ENCODE assay signal across 8 cellular contexts in the genomic region with DNA sequence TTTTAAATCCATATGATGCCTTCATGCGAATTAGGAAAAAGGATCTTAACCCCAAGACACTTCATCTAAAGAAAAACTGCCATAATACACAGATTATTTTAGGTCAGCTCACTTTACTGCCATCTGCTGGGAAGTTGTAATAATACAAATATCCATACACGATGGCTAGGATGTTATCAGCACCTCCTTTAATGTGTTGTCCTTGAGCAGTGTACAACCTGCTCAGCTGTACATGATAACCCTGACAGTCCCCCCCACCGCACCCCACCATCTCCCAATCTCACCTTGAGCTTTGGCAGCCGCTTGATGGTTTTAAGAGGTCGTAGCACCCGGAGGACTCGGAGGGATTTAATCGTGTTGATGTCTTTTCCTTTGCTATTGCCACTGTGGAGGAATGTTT.
DNase-seq lines count a peak whose midpoint lies in the region; ATAC-seq, FAIRE-seq and TF ChIP-seq lines count a peak whose summit lies in the region.

No MANE protein-coding gene starts in this region.

- no peaks in the 10 kb centered on the region for H3K9me3 ChIP-seq in esophagus squamous epithelium
- no peaks in the 10 kb centered on the region for H3K9me3 ChIP-seq in neutrophil

- no peak for DNase-seq in D721Med (ENCODE audit: insufficient read length, low spot score)
- peak; percentile 58 for DNase-seq in HFFc6
- peak; percentile 70 for DNase-seq in SK-MEL-5 (ENCODE audit: low read depth, low spot score)
- DNase-seq in esophagus squamous epithelium (lab: John Stamatoyannopoulos, UW) = no peak
- DNase-seq in stimulated activated CD4-positive, alpha-beta T cell treated with anti-CD3 and anti-CD28 coated beads, Interleukin-4, amount 100 ng/mL, for 24 hours = no peak
- no peak for DNase-seq in activated naive CD8-positive, alpha-beta T cell treated with anti-CD3 and anti-CD28 coated beads for 36 hours
- DNase-seq in activated CD8-positive, alpha-beta memory T cell treated with anti-CD3 and anti-CD28 coated beads, Interleukin-2, amount 10 ng/mL, durations not matched to agents 7 days and 5 days = no peak

- H3K27ac Mint-ChIP-seq in HFFc6 = no peak overlapping the region
- H3K27ac Mint-ChIP-seq in activated naive CD8-positive, alpha-beta T cell treated with anti-CD3 and anti-CD28 coated beads for 36 hours = no peak overlapping the region
- no peak overlapping the region for H3K27ac Mint-ChIP-seq in activated CD8-positive, alpha-beta memory T cell treated with anti-CD3 and anti-CD28 coated beads, Interleukin-2, amount 10 ng/mL, durations not matched to agents 7 days and 5 days

- H3K27me3 ChIP-seq in esophagus squamous epithelium = peaks cover 0 to 3% (median 0%) of the 10 kb centered on the region in 4 donors
- H3K27me3 ChIP-seq in neutrophil = peaks cover 10% of the 10 kb centered on the region

- peaks cover 9% of the 10 kb centered on the region for H3K27me3 Mint-ChIP-seq in HFFc6 (ENCODE audit: insufficient read depth)
- H3K27me3 Mint-ChIP-seq in activated naive CD8-positive, alpha-beta T cell treated with anti-CD3 and anti-CD28 coated beads for 36 hours = peaks cover 17% of the 10 kb centered on the region
- H3K27me3 Mint-ChIP-seq in activated CD8-positive, alpha-beta memory T cell treated with anti-CD3 and anti-CD28 coated beads, Interleukin-2, amount 10 ng/mL, durations not matched to agents 7 days and 5 days = peaks cover 25% of the 10 kb centered on the region

- H3K27ac ChIP-seq in esophagus squamous epithelium (no peak overlapping the region), neutrophil (no peak overlapping the region)

- WGBS in esophagus squamous epithelium, 2 donors = 38 to 44% methylated on average over 3 to 7 of the region's 8 CpGs

- in situ Hi-C loops in SK-MEL-5 (cut with HindIII; ENCODE audit: low pct_unique_long_range_greater_than_20kb, low sequenced_read_pairs) = no loop called here

- TF ChIP-seq CTCF in D721Med (IDR thresholded peaks at IDR 0.05; ENCODE audit: insufficient read depth, missing control alignments) (peak; percentile 61), HFFc6 (IDR thresholded peaks at IDR 0.05) (peak; percentile 80), esophagus squamous epithelium (IDR thresholded peaks at IDR 0.05) (peak in 5 of 6 experiments; percentile 40 to 69 (median 56)), neutrophil (IDR thresholded peaks at IDR 0.05) (peak; percentile 24)

- H3K36me3 Mint-ChIP-seq in HFFc6 (ENCODE audit: low read depth) = peaks cover under 1% of the 10 kb centered on the region; the same call in 1 of the 2 replicates
- peaks cover 6% of the 10 kb centered on the region for H3K36me3 Mint-ChIP-seq in activated naive CD8-positive, alpha-beta T cell treated with anti-CD3 and anti-CD28 coated beads for 36 hours
- no peaks in the 10 kb centered on the region for H3K36me3 Mint-ChIP-seq in activated CD8-positive, alpha-beta memory T cell treated with anti-CD3 and anti-CD28 coated beads, Interleukin-2, amount 10 ng/mL, durations not matched to agents 7 days and 5 days

- H3K4me1 ChIP-seq in esophagus squamous epithelium = peaks cover 4 to 19% (median 6%) of the 10 kb centered on the region in 3 donors
- no peaks in the 10 kb centered on the region for H3K4me1 ChIP-seq in neutrophil (ENCODE audit: control insufficient read depth in 1 of 2, insufficient read depth in 1 of 2, low read depth in 1 of 2, low read length in 1 of 2)

- H3K9me3 Mint-ChIP-seq in HFFc6 = no peaks in the 10 kb centered on the region
- H3K9me3 Mint-ChIP-seq in activated naive CD8-positive, alpha-beta T cell treated with anti-CD3 and anti-CD28 coated beads for 36 hours = peaks cover 4% of the 10 kb centered on the region
- H3K9me3 Mint-ChIP-seq in activated CD8-positive, alpha-beta memory T cell treated with anti-CD3 and anti-CD28 coated beads, Interleukin-2, amount 10 ng/mL, durations not matched to agents 7 days and 5 days (ENCODE audit: low read depth) = no peaks in the 10 kb centered on the region

- no peak overlapping the region for H3K4me3 Mint-ChIP-seq in HFFc6
- no peak overlapping the region for H3K4me3 Mint-ChIP-seq in activated naive CD8-positive, alpha-beta T cell treated with anti-CD3 and anti-CD28 coated beads for 36 hours
- no peak overlapping the region for H3K4me3 Mint-ChIP-seq in activated CD8-positive, alpha-beta memory T cell treated with anti-CD3 and anti-CD28 coated beads, Interleukin-2, amount 10 ng/mL, durations not matched to agents 7 days and 5 days

- intact Hi-C loops in esophagus squamous epithelium (cut with DNase I) = loop anchor here (5.0 kb wide), 2 partner anchors 70 to 285 kb away; no protein-coding TSS in a partner anchor

- H3K36me3 ChIP-seq in esophagus squamous epithelium (no peaks in the 10 kb centered on the region), neutrophil (no peaks in the 10 kb centered on the region)

- no peak for ATAC-seq in activated CD8-positive, alpha-beta memory T cell treated with anti-CD3 and anti-CD28 coated beads, Interleukin-2, amount 10 ng/mL, durations not matched to agents 7 days and 5 days

- H3K4me1 Mint-ChIP-seq in HFFc6 (ENCODE audit: low read depth) = peaks cover 29% of the 10 kb centered on the region
- H3K4me1 Mint-ChIP-seq in activated naive CD8-positive, alpha-beta T cell treated with anti-CD3 and anti-CD28 coated beads for 36 hours = peaks cover 16% of the 10 kb centered on the region
- H3K4me1 Mint-ChIP-seq in activated CD8-positive, alpha-beta memory T cell treated with anti-CD3 and anti-CD28 coated beads, Interleukin-2, amount 10 ng/mL, durations not matched to agents 7 days and 5 days = peaks cover 17% of the 10 kb centered on the region

- CTCF ChIA-PET in activated CD8-positive, alpha-beta memory T cell treated with anti-CD3 and anti-CD28 coated beads, Interleukin-2, amount 10 ng/mL, durations not matched to agents 7 days and 5 days (lab: Charles Lee) = interaction anchor here (0.6 to 5.8 kb wide), 22 partner anchors 10 to 326 kb away, joined by 3 to 85 read pairs (median 4); no protein-coding TSS in a partner anchor

- no peak for FAIRE-seq in D721Med (lab: Jason Lieb, UNC)

- TF ChIP-seq POLR2A in esophagus squamous epithelium (IDR thresholded peaks at IDR 0.05) = no peak

- H3K4me3 ChIP-seq in esophagus squamous epithelium (no peak overlapping the region), neutrophil (ENCODE audit: low read depth in 1 of 2, low read length in 1 of 2) (no peak overlapping the region)

Comparison
In these comparisons a context has a peak if more than half of its experiments do, and no peak if none do; other contexts are left out.
1. DNase-seq: peak in HFFc6 (single experiment) and SK-MEL-5 (single experiment); none in D721Med (single experiment), esophagus squamous epithelium (single experiment), stimulated activated CD4-positive, alpha-beta T cell treated with anti-CD3 and anti-CD28 coated beads, Interleukin-4, amount 100 ng/mL, for 24 hours (single experiment), activated naive CD8-positive, alpha-beta T cell treated with anti-CD3 and anti-CD28 coated beads for 36 hours (single experiment) and activated CD8-positive, alpha-beta memory T cell treated with anti-CD3 and anti-CD28 coated beads, Interleukin-2, amount 10 ng/mL, durations not matched to agents 7 days and 5 days (single experiment).
2. CTCF ChIP-seq: peak in every context shown above with its lines; median percentile 80 in HFFc6; 61 in D721Med; 56 in esophagus squamous epithelium; 24 in neutrophil.